1 cellular context compared by ENCODE assay signal in genomic region chrX:121011254-121011653, GRCh38.
TF ChIP-seq lines count a peak whose summit lies in the region.

No MANE protein-coding gene starts in this region.

TF ChIP-seq in K562, 482 proteins besides CTCF, POLR2A, EP300 and RAD21:
- TF ChIP-seq AFF1 (IDR thresholded peaks at IDR 0.05; ENCODE audit: low read depth in 1 of 2, partially characterized antibody in 2 of 2) (no peak), POLR2G (IDR thresholded peaks at IDR 0.05; ENCODE audit: low read depth, low read length) (no peak), TCF3 (CRISPR knock-in tag; IDR thresholded peaks at IDR 0.05) (0 out of 2 replicates have a peak, but pooled peaks have one; percentile 23), ARID3B (CRISPR knock-in tag; IDR thresholded peaks at IDR 0.05; ENCODE audit: borderline replicate concordance) (no peak), CHCHD3 (CRISPR knock-in tag; IDR thresholded peaks at IDR 0.05) (no peak), IRF2 (CRISPR knock-in tag; IDR thresholded peaks at IDR 0.05) (no peak), TFAM (CRISPR knock-in tag; conservative IDR thresholded peaks at IDR 0.05) (no peak), ZNF764 (CRISPR knock-in tag; IDR thresholded peaks at IDR 0.05; ENCODE audit: low read depth) (no peak), CREB3L1 (IDR thresholded peaks at IDR 0.05; ENCODE audit: borderline replicate concordance, low read depth) (no peak), NCOA4 (IDR thresholded peaks at IDR 0.05; ENCODE audit: partially characterized antibody) (no peak), PRDM10 (IDR thresholded peaks at IDR 0.05; ENCODE audit: partially characterized antibody) (peak; percentile 41), ZFP30 (CRISPR knock-in tag; IDR thresholded peaks at IDR 0.05; ENCODE audit: borderline replicate concordance) (no peak), ZNF23 (CRISPR knock-in tag; IDR thresholded peaks at IDR 0.05) (no peak), TRIM28 (IDR thresholded peaks at IDR 0.05) (no peak), PCBP1 (IDR thresholded peaks at IDR 0.05; ENCODE audit: low read depth, low read length, poor library complexity, severe bottlenecking) (no peak), FUS (optimal IDR thresholded peaks at IDR 0.05; ENCODE audit: low read depth, low read length) (no peak), FOXJ2 (tag; IDR thresholded peaks at IDR 0.05) (no peak), BACH1 (tag; IDR thresholded peaks at IDR 0.05) (no peak), LARP7 (IDR thresholded peaks at IDR 0.05) (no peak), ZNF121 (CRISPR knock-in tag; conservative IDR thresholded peaks at IDR 0.05) (no peak), PHF20 (IDR thresholded peaks at IDR 0.05; ENCODE audit: partially characterized antibody) (no peak), ZSCAN29 (IDR thresholded peaks at IDR 0.05) (no peak), ZEB2 (IDR thresholded peaks at IDR 0.05) (no peak), SNAPC5 (CRISPR knock-in tag; IDR thresholded peaks at IDR 0.05) (no peak), COPS2 (conservative IDR thresholded peaks at IDR 0.05) (no peak), ZBTB11 (CRISPR knock-in tag; IDR thresholded peaks at IDR 0.05) (peak in 1 of 3 experiments; percentile 76; a peak in 2 of 6 replicates)
